28 cellular contexts compared by ENCODE assay signal in genomic region chr1:63943393-63943792, GRCh38.
"Had no signal": no experiment of that assay in that cellular context is flagged by ENCODE, and none has a peak within 500 bp of the region (broad histone marks: within the 10 kb centered on the region; RNA-seq: fewer than 3 reads in every experiment).

No MANE protein-coding gene starts in this region.

- H2AFZ ChIP-seq: neural progenitor cell had no signal

- H3K9ac ChIP-seq: neural progenitor cell had no signal

- H3K4me1 Mint-ChIP-seq: central memory CD8-positive, alpha-beta T cell; naive thymus-derived CD4-positive, alpha-beta T cell; stimulated activated memory B cell treated with anti-CD40 and anti-IgM and Interleukin-4, amounts not matched to agents 10 μg/mL and 1 μg/mL and 100 μg/mL, for 72 hours had no signal

- H3K27ac ChIP-seq: coronary artery, epithelial cell of prostate, gastrocnemius medialis, lower lobe of right lung, neural progenitor cell, ovary, psoas muscle, sigmoid colon, spleen, testis, tibial artery, upper lobe of left lung had no signal

- H3K27ac Mint-ChIP-seq: endodermal cell; naive thymus-derived CD4-positive, alpha-beta T cell; nephron; neural progenitor cell; stimulated activated memory B cell treated with anti-CD40 and anti-IgM and Interleukin-4, amounts not matched to agents 10 μg/mL and 1 μg/mL and 100 μg/mL, for 72 hours had no signal

- H3K27me3 ChIP-seq: gastrocnemius medialis, neural progenitor cell, ovary, sigmoid colon, spleen, testis, tibial artery, upper lobe of left lung had no signal

- H3K36me3 Mint-ChIP-seq: naive thymus-derived CD4-positive, alpha-beta T cell; neural progenitor cell; stimulated activated memory B cell treated with anti-CD40 and anti-IgM and Interleukin-4, amounts not matched to agents 10 μg/mL and 1 μg/mL and 100 μg/mL, for 72 hours had no signal

- H3K9me3 Mint-ChIP-seq: central memory CD8-positive, alpha-beta T cell; endodermal cell; naive thymus-derived CD4-positive, alpha-beta T cell; nephron; neural progenitor cell; stimulated activated memory B cell treated with anti-CD40 and anti-IgM and Interleukin-4, amounts not matched to agents 10 μg/mL and 1 μg/mL and 100 μg/mL, for 72 hours had no signal

- H3K9me3 ChIP-seq: gastrocnemius medialis, lower lobe of right lung, ovary, psoas muscle, sigmoid colon, spleen, testis, tibial artery, upper lobe of left lung had no signal

- ATAC-seq: esophagus mucosa; gastrocnemius medialis; left ventricle myocardium superior; lower lobe of right lung; naive thymus-derived CD4-positive, alpha-beta T cell; psoas muscle; right cardiac atrium; stimulated activated memory B cell treated with anti-CD40 and anti-IgM and Interleukin-4, amounts not matched to agents 10 μg/mL and 1 μg/mL and 100 μg/mL, for 72 hours; stimulated activated naive CD8-positive, alpha-beta T cell treated with anti-CD3 and anti-CD28 coated beads, Interleukin-15, Interleukin-2, amounts not matched to agents 100 U/mL and 50 U/mL, for 24 hours had no signal

- H3K4me2 ChIP-seq: neural progenitor cell had no signal

- H3K4me1 ChIP-seq: lower lobe of right lung, spleen, testis had no signal

- DNase-seq: endodermal cell; foreskin fibroblast; gastrocnemius medialis; head of caudate nucleus; left ventricle myocardium superior; lower lobe of right lung; midbrain; naive thymus-derived CD4-positive, alpha-beta T cell; nucleus accumbens; ovary; posterior cingulate gyrus; psoas muscle; right cardiac atrium; sigmoid colon; spleen; stimulated activated CD4-positive, alpha-beta T cell treated with anti-CD3 and anti-CD28 coated beads, Interleukin-4, amount 100 ng/mL, for 4 hours; stimulated activated naive CD8-positive, alpha-beta T cell treated with anti-CD3 and anti-CD28 coated beads, Interleukin-15, Interleukin-2, amounts not matched to agents 100 U/mL and 50 U/mL, for 24 hours; substantia nigra; testis; tibial artery; upper lobe of left lung had no signal

- H3K4me3 Mint-ChIP-seq: central memory CD8-positive, alpha-beta T cell; endodermal cell; naive thymus-derived CD4-positive, alpha-beta T cell; nephron; neural progenitor cell; stimulated activated memory B cell treated with anti-CD40 and anti-IgM and Interleukin-4, amounts not matched to agents 10 μg/mL and 1 μg/mL and 100 μg/mL, for 72 hours had no signal

- H3K4me3 ChIP-seq: coronary artery, gastrocnemius medialis, lower lobe of right lung, neural progenitor cell, ovary, psoas muscle, sigmoid colon, spleen, testis, tibial artery, upper lobe of left lung had no signal

- H3K36me3 ChIP-seq: gastrocnemius medialis, lower lobe of right lung, neural progenitor cell, ovary, sigmoid colon, spleen, tibial artery, upper lobe of left lung had no signal
